ENCODE assay signal across 18 cellular contexts in genomic region chr12:89161553-89161952, GRCh38.
DNase-seq lines count a peak whose midpoint lies in the region; ATAC-seq and TF ChIP-seq lines count a peak whose summit lies in the region.
"Had no signal": no experiment of that assay in that cellular context is flagged by ENCODE, and none has a peak within 500 bp of the region (broad histone marks: within the 10 kb centered on the region; RNA-seq: fewer than 3 reads in every experiment).

No MANE protein-coding gene starts in this region.

- in situ Hi-C loops in GM23248 (cut with MboI) = no loop called here

- intact Hi-C loops in esophagus squamous epithelium (cut with DNase I) = no loop called here
- intact Hi-C loops in activated CD4-positive, alpha-beta T cell treated with anti-CD3 and anti-CD28 coated beads, Interleukin-2, amount 10 ng/mL, durations not matched to agents 24 days and 14 days (cut with micrococcal nuclease) = loop anchor here (5.0 kb wide), 1 partner anchor 864 kb away; no protein-coding TSS in a partner anchor

- DNase-seq in GM23248 = no peak
- DNase-seq in OCI-M1 (lab: John Stamatoyannopoulos, UW) = peak; percentile 12
- DNase-seq in esophagus squamous epithelium (lab: John Stamatoyannopoulos, UW) = no peak
- no peak for DNase-seq in activated CD4-positive, alpha-beta T cell treated with anti-CD3 and anti-CD28 coated beads, Interleukin-2, amount 10 ng/mL, durations not matched to agents 24 days and 14 days
- DNase-seq: activated CD4-positive, alpha-beta T cell treated with anti-CD3 and anti-CD28 coated beads, Interleukin-2, amount 50 U/mL, for 4 hours; activated naive CD4-positive, alpha-beta T cell; anterior cingulate cortex; C1 segment of cervical spinal cord; endodermal cell; H7; mucosa of descending colon; occipital lobe; Peyer's patch; stimulated activated CD4-positive, alpha-beta T cell treated with anti-CD3 and anti-CD28 coated beads, Interleukin-4, amount 100 ng/mL, for 4 hours; T-cell had no signal

- H3K4me3 Mint-ChIP-seq in activated CD4-positive, alpha-beta T cell treated with anti-CD3 and anti-CD28 coated beads, Interleukin-2, amount 10 ng/mL, durations not matched to agents 24 days and 14 days = no peak overlapping the region
- H3K4me3 Mint-ChIP-seq: endodermal cell, T-cell had no signal

- H3K9me3 Mint-ChIP-seq in activated CD4-positive, alpha-beta T cell treated with anti-CD3 and anti-CD28 coated beads, Interleukin-2, amount 10 ng/mL, durations not matched to agents 24 days and 14 days = peaks cover 18% of the 10 kb centered on the region
- H3K9me3 Mint-ChIP-seq: endodermal cell, T-cell had no signal

- WGBS in GM23248 (ENCODE audit: low coverage in 1 of 2, low lambda C conversion rate in 2 of 2, missing lambda C conversion rate in 2 of 2), 2 experiments = 99 to 100% methylated on average over 3 of the region's 3 CpGs
- 63 to 74% methylated on average over 3 of the region's 3 CpGs for WGBS in esophagus squamous epithelium, 2 donors

- H3K79me2 ChIP-seq in GM23248 (ENCODE audit: insufficient read depth) = no peaks in the 10 kb centered on the region

- H2AFZ ChIP-seq in GM23248 = no peak overlapping the region

- TF ChIP-seq POLR2A in esophagus squamous epithelium (IDR thresholded peaks at IDR 0.05) = no peak

- H3K9me3 ChIP-seq in GM23248 (ENCODE audit: low read depth) = no peaks in the 10 kb centered on the region
- H3K9me3 ChIP-seq in esophagus squamous epithelium = no peaks in the 10 kb centered on the region
- H3K9me3 ChIP-seq in skeletal muscle tissue (ENCODE audit: control insufficient read depth in 3 of 3, low read length in 3 of 3) = no peaks in the 10 kb centered on the region
- H3K9me3 ChIP-seq: mucosa of descending colon, Peyer's patch had no signal

- ATAC-seq in GM21717 (IDR thresholded peaks at IDR 0.05; ENCODE audit: unreplicated experiment) (no peak), HG03139 (IDR thresholded peaks at IDR 0.05; ENCODE audit: unreplicated experiment) (no peak)
- ATAC-seq: mucosa of descending colon, T-cell had no signal

- H3K9me2 ChIP-seq in GM23248 (ENCODE audit: insufficient read depth) = no peaks in the 10 kb centered on the region

- no peak overlapping the region for H3K27ac Mint-ChIP-seq in activated CD4-positive, alpha-beta T cell treated with anti-CD3 and anti-CD28 coated beads, Interleukin-2, amount 10 ng/mL, durations not matched to agents 24 days and 14 days
- H3K27ac Mint-ChIP-seq: endodermal cell, T-cell had no signal

- H3K27ac ChIP-seq in GM23248 (peak overlapping the region; percentile 94), esophagus squamous epithelium (peak overlapping the region; percentile 10 to 86 (median 73)), skeletal muscle tissue (ENCODE audit: low read depth, low read length) (peak overlapping the region; percentile 48)

- H3K4me1 ChIP-seq in GM23248 (ENCODE audit: insufficient read depth) (peaks cover 64% of the 10 kb centered on the region), esophagus squamous epithelium (peaks cover 12 to 61% (median 48%) of the 10 kb centered on the region in 3 donors), skeletal muscle tissue (ENCODE audit: control insufficient read depth in 3 of 3, insufficient read depth in 3 of 3, low read length in 3 of 3) (peaks cover 0 to 2% (median 0%) of the 10 kb centered on the region in 3 donors)

- H3K27me3 ChIP-seq in GM23248 (replicated peaks; ENCODE audit: insufficient read depth) (no peaks in the 10 kb centered on the region), esophagus squamous epithelium (no peaks in the 10 kb centered on the region), skeletal muscle tissue (ENCODE audit: control insufficient read depth in 3 of 3, insufficient read depth in 3 of 3, low read length in 3 of 3) (no peaks in the 10 kb centered on the region)
- H3K27me3 ChIP-seq: Peyer's patch had no signal

- no peaks in the 10 kb centered on the region for H3K27me3 Mint-ChIP-seq in activated CD4-positive, alpha-beta T cell treated with anti-CD3 and anti-CD28 coated beads, Interleukin-2, amount 10 ng/mL, durations not matched to agents 24 days and 14 days
- H3K27me3 Mint-ChIP-seq: T-cell had no signal

- peaks cover 23% of the 10 kb centered on the region for H3K4me1 Mint-ChIP-seq in activated CD4-positive, alpha-beta T cell treated with anti-CD3 and anti-CD28 coated beads, Interleukin-2, amount 10 ng/mL, durations not matched to agents 24 days and 14 days

- H3K9ac ChIP-seq in GM23248 = no peak overlapping the region
- no peak overlapping the region for H3K9ac ChIP-seq in skeletal muscle tissue (ENCODE audit: low read depth in 1 of 3, low read length in 3 of 3)

- H3K4me2 ChIP-seq in GM23248 (ENCODE audit: unreplicated experiment) = no peak overlapping the region

- H3K36me3 Mint-ChIP-seq in activated CD4-positive, alpha-beta T cell treated with anti-CD3 and anti-CD28 coated beads, Interleukin-2, amount 10 ng/mL, durations not matched to agents 24 days and 14 days (ENCODE audit: low read depth) = peaks cover 2% of the 10 kb centered on the region
- H3K36me3 Mint-ChIP-seq: T-cell had no signal

- H3K4me3 ChIP-seq in GM23248 = no peak overlapping the region
- no peak overlapping the region for H3K4me3 ChIP-seq in esophagus squamous epithelium
- no peak overlapping the region for H3K4me3 ChIP-seq in skeletal muscle tissue (ENCODE audit: low read length in 3 of 3)
- H3K4me3 ChIP-seq: mucosa of descending colon, Peyer's patch had no signal

- no peak for TF ChIP-seq CTCF in esophagus squamous epithelium (IDR thresholded peaks at IDR 0.05)

- H4K20me1 ChIP-seq in GM23248 (ENCODE audit: insufficient read depth) = no peaks in the 10 kb centered on the region

- H3F3A ChIP-seq in GM23248 (ENCODE audit: insufficient read depth) = peaks cover 48% of the 10 kb centered on the region

- H3K36me3 ChIP-seq in GM23248 (ENCODE audit: low read depth) (no peaks in the 10 kb centered on the region), esophagus squamous epithelium (no peaks in the 10 kb centered on the region), skeletal muscle tissue (ENCODE audit: control insufficient read depth in 3 of 3, insufficient read depth in 3 of 3, low read length in 3 of 3) (no peaks in the 10 kb centered on the region)
- H3K36me3 ChIP-seq: Peyer's patch had no signal
